ENCODE assay signal across 1 cellular context in genomic region chr15:82831894-82832600, GRCh38.
TF ChIP-seq lines count a peak whose summit lies in the region.

No MANE protein-coding gene starts in this region.

TF ChIP-seq in endothelial cell of umbilical vein, 7 proteins besides CTCF, POLR2A, EP300 and RAD21 (continued from another document):
- no peak for TF ChIP-seq GATA2 (IDR thresholded peaks at IDR 0.05; ENCODE audit: insufficient read depth, insufficient read length, low read depth, low read length)
- TF ChIP-seq MYC (IDR thresholded peaks at IDR 0.05; ENCODE audit: low read depth, low read length), result no peak
TF ChIP-seq in endothelial cell of umbilical vein: peak in this region for 0.
